In the genomic region with DNA sequence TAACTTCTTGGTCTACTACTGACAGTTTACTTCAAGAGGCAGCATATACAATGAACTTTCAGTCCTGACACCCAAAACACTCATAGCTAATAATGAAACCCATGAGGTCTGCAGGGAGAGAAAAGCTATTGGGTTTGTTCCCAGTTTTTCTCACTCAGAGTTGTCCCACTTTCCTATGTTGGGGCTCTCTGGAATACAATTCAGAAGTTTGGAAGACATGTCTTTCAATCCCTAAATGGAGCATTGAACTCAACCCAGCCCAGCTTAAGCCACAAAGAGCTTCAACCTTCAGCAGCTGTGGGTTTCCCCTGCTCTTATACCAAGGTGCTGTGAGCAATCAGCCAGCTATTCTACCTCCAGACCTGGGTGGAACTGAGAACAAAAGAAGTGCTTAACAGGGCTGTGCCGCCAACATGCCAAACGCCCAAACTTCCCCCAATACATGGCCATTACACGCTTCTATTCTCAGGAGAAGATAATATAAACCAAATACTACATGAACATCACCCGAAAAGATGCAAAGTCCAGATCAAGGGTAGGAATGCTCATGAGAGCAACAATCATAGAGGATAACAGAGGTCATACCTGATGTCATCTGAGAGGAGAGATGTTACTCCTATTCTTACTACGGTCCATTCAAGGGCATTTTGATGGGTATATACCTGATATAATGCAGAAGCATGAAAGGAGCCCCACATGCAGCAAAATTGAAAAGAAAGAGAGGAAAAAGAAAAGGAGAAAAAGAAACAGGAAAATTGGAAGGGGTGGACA, we compare ENCODE assay signal across 9 cellular contexts.
DNase-seq lines count a peak whose midpoint lies in the region; ATAC-seq and TF ChIP-seq lines count a peak whose summit lies in the region.
"Had no signal": no experiment of that assay in that cellular context is flagged by ENCODE, and none has a peak within 500 bp of the region (broad histone marks: within the 10 kb centered on the region; RNA-seq: fewer than 3 reads in every experiment).

No MANE protein-coding gene starts in this region.

- peak overlapping the region; percentile 31 for H3K4me3 Mint-ChIP-seq in stimulated activated naive CD8-positive, alpha-beta T cell treated with anti-CD3 and anti-CD28 coated beads, Interleukin-15, Interleukin-2, amounts not matched to agents 100 ng/mL and 50 ng/mL, for 24 hours
- H3K4me3 Mint-ChIP-seq: CD14-positive monocyte had no signal

- H3K4me1 Mint-ChIP-seq in stimulated activated naive CD8-positive, alpha-beta T cell treated with anti-CD3 and anti-CD28 coated beads, Interleukin-15, Interleukin-2, amounts not matched to agents 100 ng/mL and 50 ng/mL, for 24 hours (ENCODE audit: low read depth): peaks cover 67% of the 10 kb centered on the region

- peak overlapping the region; percentile 0 to 90 for H3K27ac Mint-ChIP-seq in activated naive CD4-positive, alpha-beta T cell treated with anti-CD3 and anti-CD28 coated beads, Interleukin-2, amount 50 U/mL, for 72 hours
- peak overlapping the region; percentile 16 for H3K27ac Mint-ChIP-seq in stimulated activated naive CD8-positive, alpha-beta T cell treated with anti-CD3 and anti-CD28 coated beads, Interleukin-15, Interleukin-2, amounts not matched to agents 100 ng/mL and 50 ng/mL, for 24 hours

- H3K36me3 ChIP-seq in left ventricle myocardium inferior: no peaks in the 10 kb centered on the region
- no peaks in the 10 kb centered on the region for H3K36me3 ChIP-seq in heart left ventricle

- H3K27me3 Mint-ChIP-seq in stimulated activated naive CD8-positive, alpha-beta T cell treated with anti-CD3 and anti-CD28 coated beads, Interleukin-15, Interleukin-2, amounts not matched to agents 100 ng/mL and 50 ng/mL, for 24 hours: no peaks in the 10 kb centered on the region

- intact Hi-C loops in left ventricle myocardium inferior (cut with micrococcal nuclease): no loop called here
- intact Hi-C loops in heart left ventricle (cut with DNase I): no loop called here

- peaks cover 88% of the 10 kb centered on the region for H3K4me1 ChIP-seq in left ventricle myocardium inferior
- H3K4me1 ChIP-seq in heart left ventricle: peaks cover 0 to 85% (median 29%) of the 10 kb centered on the region in 12 donors

- DNase-seq in left ventricle myocardium inferior (no peak), heart left ventricle (no peak), GOT3 (lab: John Stamatoyannopoulos, UW) (no peak), islet precursor cell (no peak), NCI-H128 (lab: John Stamatoyannopoulos, UW; ENCODE audit: unreplicated experiment) (no peak)
- DNase-seq in activated naive CD4-positive, alpha-beta T cell treated with anti-CD3 and anti-CD28 coated beads, Interleukin-2, amount 50 U/mL, for 72 hours (ENCODE audit: low spot score in 2 of 2): peak in 1 of 2 donors; percentile 30

- 95 to 99% (median 98%) methylated on average over 5 of the region's 5 CpGs for WGBS in heart left ventricle, 4 donors

- TF ChIP-seq POLR2A in heart left ventricle (IDR thresholded peaks at IDR 0.05): no peak

- H3K36me3 Mint-ChIP-seq in activated naive CD4-positive, alpha-beta T cell treated with anti-CD3 and anti-CD28 coated beads, Interleukin-2, amount 50 U/mL, for 72 hours: peaks cover 7 to 31% of the 10 kb centered on the region in 2 donors
- H3K36me3 Mint-ChIP-seq in stimulated activated naive CD8-positive, alpha-beta T cell treated with anti-CD3 and anti-CD28 coated beads, Interleukin-15, Interleukin-2, amounts not matched to agents 100 ng/mL and 50 ng/mL, for 24 hours (ENCODE audit: low read depth): peaks cover 7% of the 10 kb centered on the region
- H3K36me3 Mint-ChIP-seq: CD14-positive monocyte had no signal

- no peak for TF ChIP-seq CTCF in left ventricle myocardium inferior (IDR thresholded peaks at IDR 0.05; ENCODE audit: borderline replicate concordance)
- TF ChIP-seq CTCF in heart left ventricle (IDR thresholded peaks at IDR 0.05): no peak

- H3K4me3 ChIP-seq in left ventricle myocardium inferior (no peak overlapping the region), heart left ventricle (no peak overlapping the region)

- H3K9me3 ChIP-seq in left ventricle myocardium inferior (replicated peaks) (no peaks in the 10 kb centered on the region), heart left ventricle (no peaks in the 10 kb centered on the region)

- H3K27me3 ChIP-seq in left ventricle myocardium inferior (ENCODE audit: low read depth) (no peaks in the 10 kb centered on the region), heart left ventricle (no peaks in the 10 kb centered on the region)

- H3K9me3 Mint-ChIP-seq in activated naive CD4-positive, alpha-beta T cell treated with anti-CD3 and anti-CD28 coated beads, Interleukin-2, amount 50 U/mL, for 72 hours: peaks cover 5 to 18% of the 10 kb centered on the region in 2 donors
- H3K9me3 Mint-ChIP-seq in stimulated activated naive CD8-positive, alpha-beta T cell treated with anti-CD3 and anti-CD28 coated beads, Interleukin-15, Interleukin-2, amounts not matched to agents 100 ng/mL and 50 ng/mL, for 24 hours: peaks cover 7% of the 10 kb centered on the region

- peak overlapping the region; percentile 76 for H3K27ac ChIP-seq in left ventricle myocardium inferior (replicated peaks)
- H3K27ac ChIP-seq in heart left ventricle: peak overlapping the region in 1 of 12 donors; percentile 86

- ATAC-seq in heart left ventricle (no peak), HG02884 (IDR thresholded peaks at IDR 0.05; ENCODE audit: unreplicated experiment) (peak; percentile 94)
- ATAC-seq in activated naive CD4-positive, alpha-beta T cell treated with anti-CD3 and anti-CD28 coated beads, Interleukin-2, amount 50 U/mL, for 72 hours: peak; percentile 81 to 86

Comparison
In these comparisons a context has a peak if more than half of its experiments do, and no peak if none do; other contexts are left out.
1. ATAC-seq: peak in HG02884 (single experiment) and activated naive CD4-positive, alpha-beta T cell treated with anti-CD3 and anti-CD28 coated beads, Interleukin-2, amount 50 U/mL, for 72 hours (2 of 2); none in heart left ventricle (0 of 4).